1 cellular context compared by ENCODE assay signal in genomic region chr14:28707814-28708213, GRCh38.
TF ChIP-seq lines count a peak whose summit lies in the region.

No MANE protein-coding gene starts in this region.

TF ChIP-seq in SK-N-SH, 30 proteins besides CTCF, POLR2A, EP300 and RAD21 (continued from another document):
- TF ChIP-seq REST (IDR thresholded peaks at IDR 0.05; ENCODE audit: low read depth, low read length) (no peak), MEF2A (IDR thresholded peaks at IDR 0.05; ENCODE audit: borderline replicate concordance, low read depth) (no peak), RFX5 (IDR thresholded peaks at IDR 0.05; ENCODE audit: low read length) (no peak), GATA2 (CRISPR knock-in tag; IDR thresholded peaks at IDR 0.05) (no peak), PBX3 (IDR thresholded peaks at IDR 0.05) (no peak), ELF1 (IDR thresholded peaks at IDR 0.05) (no peak), TAF1 (IDR thresholded peaks at IDR 0.05; ENCODE audit: borderline replicate concordance, low read depth, low read length) (no peak), IRF3 (IDR thresholded peaks at IDR 0.05; ENCODE audit: low read depth, low read length) (no peak), USF1 (IDR thresholded peaks at IDR 0.05; ENCODE audit: borderline replicate concordance, low read depth) (no peak), RXRA (IDR thresholded peaks at IDR 0.05; ENCODE audit: borderline replicate concordance, low read depth) (no peak), GABPA (IDR thresholded peaks at IDR 0.05; ENCODE audit: low read depth) (no peak), TCF12 (IDR thresholded peaks at IDR 0.05) (no peak), CHD2 (IDR thresholded peaks at IDR 0.05; ENCODE audit: low read length, partially characterized antibody) (no peak)
- TF ChIP-seq, protein P1, sequence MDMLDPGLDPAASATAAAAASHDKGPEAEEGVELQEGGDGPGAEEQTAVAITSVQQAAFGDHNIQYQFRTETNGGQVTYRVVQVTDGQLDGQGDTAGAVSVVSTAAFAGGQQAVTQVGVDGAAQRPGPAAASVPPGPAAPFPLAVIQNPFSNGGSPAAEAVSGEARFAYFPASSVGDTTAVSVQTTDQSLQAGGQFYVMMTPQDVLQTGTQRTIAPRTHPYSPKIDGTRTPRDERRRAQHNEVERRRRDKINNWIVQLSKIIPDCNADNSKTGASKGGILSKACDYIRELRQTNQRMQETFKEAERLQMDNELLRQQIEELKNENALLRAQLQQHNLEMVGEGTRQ (IDR thresholded peaks at IDR 0.05; ENCODE audit: borderline replicate concordance, low read depth, low read length) = no peak
